Comparison of ENCODE assay signal across 1 cellular context in the genomic region with DNA sequence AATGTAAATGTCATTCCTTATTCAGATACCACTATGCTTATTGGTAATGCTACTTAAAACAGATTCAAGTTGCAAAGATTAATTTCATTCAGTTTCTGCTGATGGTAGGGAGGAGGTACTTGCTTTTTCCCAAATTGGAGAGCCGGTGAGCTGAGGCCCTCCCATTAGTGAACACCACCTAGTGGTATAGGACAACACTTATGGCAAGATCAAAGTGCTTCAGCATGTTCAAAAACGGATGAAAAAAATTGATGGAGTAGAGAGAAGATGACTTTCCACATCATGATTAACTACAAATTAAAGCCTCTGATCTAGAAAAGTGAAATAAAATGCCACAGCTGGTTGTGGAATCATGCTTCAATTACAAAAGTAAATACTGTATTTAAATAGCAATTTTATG.
TF ChIP-seq lines count a peak whose summit lies in the region.

No MANE protein-coding gene starts in this region.

TF ChIP-seq in A549, 52 proteins besides CTCF, POLR2A, EP300 and RAD21 (continued from another document):
- TF ChIP-seq, protein P1, sequence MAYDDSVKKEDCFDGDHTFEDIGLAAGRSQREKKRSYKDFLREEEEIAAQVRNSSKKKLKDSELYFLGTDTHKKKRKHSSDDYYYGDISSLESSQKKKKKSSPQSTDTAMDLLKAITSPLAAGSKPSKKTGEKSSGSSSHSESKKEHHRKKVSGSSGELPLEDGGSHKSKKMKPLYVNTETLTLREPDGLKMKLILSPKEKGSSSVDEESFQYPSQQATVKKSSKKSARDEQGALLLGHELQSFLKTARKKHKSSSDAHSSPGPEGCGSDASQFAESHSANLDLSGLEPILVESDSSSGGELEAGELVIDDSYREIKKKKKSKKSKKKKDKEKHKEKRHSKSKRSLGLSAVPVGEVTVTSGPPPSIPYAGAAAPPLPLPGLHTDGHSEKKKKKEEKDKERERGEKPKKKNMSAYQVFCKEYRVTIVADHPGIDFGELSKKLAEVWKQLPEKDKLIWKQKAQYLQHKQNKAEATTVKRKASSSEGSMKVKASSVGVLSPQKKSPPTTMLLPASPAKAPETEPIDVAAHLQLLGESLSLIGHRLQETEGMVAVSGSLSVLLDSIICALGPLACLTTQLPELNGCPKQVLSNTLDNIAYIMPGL (CRISPR knock-in tag; IDR thresholded peaks at IDR 0.05; ENCODE audit: borderline replicate concordance) = no peak
- TF ChIP-seq, protein P2, sequence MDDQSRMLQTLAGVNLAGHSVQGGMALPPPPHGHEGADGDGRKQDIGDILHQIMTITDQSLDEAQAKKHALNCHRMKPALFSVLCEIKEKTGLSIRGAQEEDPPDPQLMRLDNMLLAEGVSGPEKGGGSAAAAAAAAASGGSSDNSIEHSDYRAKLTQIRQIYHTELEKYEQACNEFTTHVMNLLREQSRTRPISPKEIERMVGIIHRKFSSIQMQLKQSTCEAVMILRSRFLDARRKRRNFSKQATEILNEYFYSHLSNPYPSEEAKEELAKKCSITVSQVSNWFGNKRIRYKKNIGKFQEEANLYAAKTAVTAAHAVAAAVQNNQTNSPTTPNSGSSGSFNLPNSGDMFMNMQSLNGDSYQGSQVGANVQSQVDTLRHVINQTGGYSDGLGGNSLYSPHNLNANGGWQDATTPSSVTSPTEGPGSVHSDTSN (IDR thresholded peaks at IDR 0.05) = no peak
- TF ChIP-seq FOSL2 (IDR thresholded peaks at IDR 0.05) (no peak), FOSL2 (CRISPR knock-in tag; IDR thresholded peaks at IDR 0.05) (no peak), PHF8 (IDR thresholded peaks at IDR 0.05; ENCODE audit: borderline replicate concordance, low read depth) (no peak), HEYL (CRISPR knock-in tag; IDR thresholded peaks at IDR 0.05) (no peak)
- TF ChIP-seq, protein P3, sequence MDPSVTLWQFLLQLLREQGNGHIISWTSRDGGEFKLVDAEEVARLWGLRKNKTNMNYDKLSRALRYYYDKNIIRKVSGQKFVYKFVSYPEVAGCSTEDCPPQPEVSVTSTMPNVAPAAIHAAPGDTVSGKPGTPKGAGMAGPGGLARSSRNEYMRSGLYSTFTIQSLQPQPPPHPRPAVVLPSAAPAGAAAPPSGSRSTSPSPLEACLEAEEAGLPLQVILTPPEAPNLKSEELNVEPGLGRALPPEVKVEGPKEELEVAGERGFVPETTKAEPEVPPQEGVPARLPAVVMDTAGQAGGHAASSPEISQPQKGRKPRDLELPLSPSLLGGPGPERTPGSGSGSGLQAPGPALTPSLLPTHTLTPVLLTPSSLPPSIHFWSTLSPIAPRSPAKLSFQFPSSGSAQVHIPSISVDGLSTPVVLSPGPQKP (IDR thresholded peaks at IDR 0.05; ENCODE audit: low read depth, low read length) = no peak
